ENCODE assay signal across 1 cellular context in the genomic region with DNA sequence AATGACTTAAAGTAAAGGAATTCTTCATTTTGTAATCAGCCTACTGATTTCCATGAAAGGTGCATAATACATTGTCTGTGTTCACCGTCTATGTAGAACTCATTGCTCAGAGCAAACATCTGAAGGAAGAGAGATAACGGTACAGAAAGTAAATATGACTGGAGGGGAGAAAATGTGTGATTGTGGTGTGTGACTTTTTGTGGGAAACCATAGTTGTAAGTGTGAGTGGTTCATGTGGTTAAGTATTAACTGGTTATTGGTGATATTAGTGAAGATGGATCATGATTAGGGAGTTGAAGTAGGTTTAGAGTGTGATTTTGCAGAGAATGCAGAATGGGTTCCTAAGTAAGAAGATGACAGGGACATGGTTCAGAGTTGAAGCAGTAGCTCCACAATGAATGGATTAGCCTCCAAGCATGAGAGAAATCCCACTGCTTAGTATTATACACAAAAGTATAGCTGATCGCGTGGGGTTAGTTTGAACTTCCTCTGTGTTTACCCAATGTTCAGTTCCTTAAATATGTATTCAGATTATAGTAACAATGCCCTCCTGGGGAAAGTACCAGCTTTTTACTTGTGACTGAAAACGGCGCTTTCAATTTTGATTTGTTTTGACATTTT.
TF ChIP-seq lines count a peak whose summit lies in the region.

No MANE protein-coding gene starts in this region.

TF ChIP-seq in HepG2, 621 proteins besides CTCF, POLR2A, EP300 and RAD21 (continued from another document and continues in another):
- TF ChIP-seq KIAA2018 (CRISPR knock-in tag; IDR thresholded peaks at IDR 0.05; ENCODE audit: borderline replicate concordance) (no peak), POGZ (CRISPR knock-in tag; IDR thresholded peaks at IDR 0.05) (peak; percentile 90), ZNF629 (CRISPR knock-in tag; conservative IDR thresholded peaks at IDR 0.05) (peak; percentile 33; the same call in 1 of the 2 replicates), RXRB (CRISPR knock-in tag; IDR thresholded peaks at IDR 0.05; ENCODE audit: borderline replicate concordance) (peak; percentile 76), TFE3 (CRISPR knock-in tag; IDR thresholded peaks at IDR 0.05) (peak; percentile 74), RCOR2 (CRISPR knock-in tag; IDR thresholded peaks at IDR 0.05) (peak; percentile 96), FOXK2 (IDR thresholded peaks at IDR 0.05) (peak; percentile 55; the same call in 1 of the 2 replicates), KMT2A (CRISPR knock-in tag; IDR thresholded peaks at IDR 0.05) (no peak), ZNF563 (CRISPR knock-in tag; IDR thresholded peaks at IDR 0.05) (no peak), SALL2 (CRISPR knock-in tag; IDR thresholded peaks at IDR 0.05) (0 out of 2 replicates have a peak, but pooled peaks have one; percentile 66), FOSL1 (CRISPR knock-in tag; IDR thresholded peaks at IDR 0.05; ENCODE audit: borderline replicate concordance) (peak; percentile 51; the same call in 1 of the 2 replicates), SKI (IDR thresholded peaks at IDR 0.05; ENCODE audit: partially characterized antibody) (peak; percentile 83), FOXP1 (IDR thresholded peaks at IDR 0.05) (no peak), FOXP1 (CRISPR knock-in tag; IDR thresholded peaks at IDR 0.05) (peak; percentile 89), ZNF331 (CRISPR knock-in tag; IDR thresholded peaks at IDR 0.05) (peak; percentile 91), NR2F2 (IDR thresholded peaks at IDR 0.05; ENCODE audit: borderline replicate concordance, low read depth) (peak; percentile 44; the same call in 1 of the 2 replicates), ELF4 (CRISPR knock-in tag; IDR thresholded peaks at IDR 0.05; ENCODE audit: borderline replicate concordance) (no peak), ZNF891 (CRISPR knock-in tag; IDR thresholded peaks at IDR 0.05) (no peak), ZNF431 (CRISPR knock-in tag; IDR thresholded peaks at IDR 0.05; ENCODE audit: borderline replicate concordance, low read depth) (peak; percentile 46; the same call in 1 of the 2 replicates), ETV6 (CRISPR knock-in tag; conservative IDR thresholded peaks at IDR 0.05) (no peak), ZNF34 (CRISPR knock-in tag; IDR thresholded peaks at IDR 0.05; ENCODE audit: borderline replicate concordance) (no peak), YEATS4 (CRISPR knock-in tag; IDR thresholded peaks at IDR 0.05; ENCODE audit: borderline replicate concordance) (peak; percentile 47), NCOA2 (CRISPR knock-in tag; IDR thresholded peaks at IDR 0.05) (peak; percentile 95), ASH2L (IDR thresholded peaks at IDR 0.05; ENCODE audit: insufficient read length, low read depth, low read length) (peak; percentile 49), THAP11 (CRISPR knock-in tag; IDR thresholded peaks at IDR 0.05) (peak; percentile 56), ZNF512B (CRISPR knock-in tag; IDR thresholded peaks at IDR 0.05; ENCODE audit: borderline replicate concordance) (peak; percentile 56; the same call in 1 of the 2 replicates), ZNF124 (CRISPR knock-in tag; IDR thresholded peaks at IDR 0.05) (peak; percentile 83; the same call in 1 of the 2 replicates), SOX6 (IDR thresholded peaks at IDR 0.05) (no peak), SOX6 (CRISPR knock-in tag; IDR thresholded peaks at IDR 0.05) (peak; percentile 97), PHF21A (CRISPR knock-in tag; IDR thresholded peaks at IDR 0.05) (peak; percentile 84), SATB2 (CRISPR knock-in tag; IDR thresholded peaks at IDR 0.05) (peak; percentile 91; the same call in 1 of the 2 replicates), ARNTL (CRISPR knock-in tag; IDR thresholded peaks at IDR 0.05) (peak; percentile 75; the same call in 1 of the 2 replicates), TEAD2 (CRISPR knock-in tag; IDR thresholded peaks at IDR 0.05) (no peak), STAT5B (CRISPR knock-in tag; IDR thresholded peaks at IDR 0.05) (0 out of 2 replicates have a peak, but pooled peaks have one; percentile 76)
- TF ChIP-seq, protein P1, sequence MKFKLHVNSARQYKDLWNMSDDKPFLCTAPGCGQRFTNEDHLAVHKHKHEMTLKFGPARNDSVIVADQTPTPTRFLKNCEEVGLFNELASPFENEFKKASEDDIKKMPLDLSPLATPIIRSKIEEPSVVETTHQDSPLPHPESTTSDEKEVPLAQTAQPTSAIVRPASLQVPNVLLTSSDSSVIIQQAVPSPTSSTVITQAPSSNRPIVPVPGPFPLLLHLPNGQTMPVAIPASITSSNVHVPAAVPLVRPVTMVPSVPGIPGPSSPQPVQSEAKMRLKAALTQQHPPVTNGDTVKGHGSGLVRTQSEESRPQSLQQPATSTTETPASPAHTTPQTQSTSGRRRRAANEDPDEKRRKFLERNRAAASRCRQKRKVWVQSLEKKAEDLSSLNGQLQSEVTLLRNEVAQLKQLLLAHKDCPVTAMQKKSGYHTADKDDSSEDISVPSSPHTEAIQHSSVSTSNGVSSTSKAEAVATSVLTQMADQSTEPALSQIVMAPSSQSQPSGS (CRISPR knock-in tag; IDR thresholded peaks at IDR 0.05), result peak; percentile 83; the same call in 1 of the 2 replicates
- TF ChIP-seq, protein P2, sequence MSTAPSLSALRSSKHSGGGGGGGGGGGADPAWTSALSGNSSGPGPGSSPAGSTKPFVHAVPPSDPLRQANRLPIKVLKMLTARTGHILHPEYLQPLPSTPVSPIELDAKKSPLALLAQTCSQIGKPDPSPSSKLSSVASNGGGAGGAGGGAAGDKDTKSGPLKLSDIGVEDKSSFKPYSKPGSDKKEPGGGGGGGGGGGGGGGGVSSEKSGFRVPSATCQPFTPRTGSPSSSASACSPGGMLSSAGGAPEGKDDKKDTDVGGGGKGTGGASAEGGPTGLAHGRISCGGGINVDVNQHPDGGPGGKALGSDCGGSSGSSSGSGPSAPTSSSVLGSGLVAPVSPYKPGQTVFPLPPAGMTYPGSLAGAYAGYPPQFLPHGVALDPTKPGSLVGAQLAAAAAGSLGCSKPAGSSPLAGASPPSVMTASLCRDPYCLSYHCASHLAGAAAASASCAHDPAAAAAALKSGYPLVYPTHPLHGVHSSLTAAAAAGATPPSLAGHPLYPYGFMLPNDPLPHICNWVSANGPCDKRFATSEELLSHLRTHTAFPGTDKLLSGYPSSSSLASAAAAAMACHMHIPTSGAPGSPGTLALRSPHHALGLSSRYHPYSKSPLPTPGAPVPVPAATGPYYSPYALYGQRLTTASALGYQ (CRISPR knock-in tag; IDR thresholded peaks at IDR 0.05), result peak; percentile 95
- TF ChIP-seq, protein P3, sequence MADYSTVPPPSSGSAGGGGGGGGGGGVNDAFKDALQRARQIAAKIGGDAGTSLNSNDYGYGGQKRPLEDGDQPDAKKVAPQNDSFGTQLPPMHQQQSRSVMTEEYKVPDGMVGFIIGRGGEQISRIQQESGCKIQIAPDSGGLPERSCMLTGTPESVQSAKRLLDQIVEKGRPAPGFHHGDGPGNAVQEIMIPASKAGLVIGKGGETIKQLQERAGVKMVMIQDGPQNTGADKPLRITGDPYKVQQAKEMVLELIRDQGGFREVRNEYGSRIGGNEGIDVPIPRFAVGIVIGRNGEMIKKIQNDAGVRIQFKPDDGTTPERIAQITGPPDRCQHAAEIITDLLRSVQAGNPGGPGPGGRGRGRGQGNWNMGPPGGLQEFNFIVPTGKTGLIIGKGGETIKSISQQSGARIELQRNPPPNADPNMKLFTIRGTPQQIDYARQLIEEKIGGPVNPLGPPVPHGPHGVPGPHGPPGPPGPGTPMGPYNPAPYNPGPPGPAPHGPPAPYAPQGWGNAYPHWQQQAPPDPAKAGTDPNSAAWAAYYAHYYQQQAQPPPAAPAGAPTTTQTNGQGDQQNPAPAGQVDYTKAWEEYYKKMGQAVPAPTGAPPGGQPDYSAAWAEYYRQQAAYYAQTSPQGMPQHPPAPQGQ (CRISPR knock-in tag; IDR thresholded peaks at IDR 0.05; ENCODE audit: borderline replicate concordance), result no peak
- TF ChIP-seq, protein P4, sequence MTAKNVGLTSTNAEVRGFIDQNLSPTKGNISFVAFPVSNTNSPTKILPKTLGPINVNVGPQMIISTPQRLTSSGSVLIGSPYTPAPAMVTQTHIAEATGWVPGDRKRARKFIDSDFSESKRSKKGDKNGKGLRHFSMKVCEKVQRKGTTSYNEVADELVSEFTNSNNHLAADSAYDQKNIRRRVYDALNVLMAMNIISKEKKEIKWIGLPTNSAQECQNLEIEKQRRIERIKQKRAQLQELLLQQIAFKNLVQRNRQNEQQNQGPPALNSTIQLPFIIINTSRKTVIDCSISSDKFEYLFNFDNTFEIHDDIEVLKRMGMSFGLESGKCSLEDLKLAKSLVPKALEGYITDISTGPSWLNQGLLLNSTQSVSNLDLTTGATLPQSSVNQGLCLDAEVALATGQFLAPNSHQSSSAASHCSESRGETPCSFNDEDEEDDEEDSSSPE (CRISPR knock-in tag; IDR thresholded peaks at IDR 0.05), result peak; percentile 26; the same call in 1 of the 2 replicates
